ENCODE assay signal across 17 cellular contexts in the genomic region with DNA sequence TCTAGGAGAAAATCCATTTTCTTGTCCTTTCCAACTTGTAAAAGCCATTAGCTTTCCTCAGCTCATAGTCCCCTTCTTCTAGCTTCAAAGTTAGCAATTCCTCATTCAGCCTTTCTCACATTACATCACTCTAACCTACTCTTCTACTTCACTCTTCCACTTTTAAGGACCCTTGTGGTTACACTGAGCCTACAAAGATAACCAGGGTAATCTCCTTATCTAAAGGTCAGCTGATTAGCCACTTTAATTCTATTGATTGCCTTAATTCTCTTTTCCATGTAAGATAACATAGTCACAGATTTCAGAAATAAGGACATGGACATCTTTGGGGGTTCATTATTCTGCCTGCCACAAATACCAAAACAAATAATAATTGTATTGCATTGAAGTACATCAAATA. TPM values are rescaled to one million over a fixed set of nuclear protein-coding genes. Genes with fewer than 3 reads are reported as not detected.
DNase-seq lines count a peak whose midpoint lies in the region; ATAC-seq and TF ChIP-seq lines count a peak whose summit lies in the region.
"Had no signal": no experiment of that assay in that cellular context is flagged by ENCODE, and none has a peak within 500 bp of the region (broad histone marks: within the 10 kb centered on the region; RNA-seq: fewer than 3 reads in every experiment).

No MANE protein-coding gene starts in this region.

- peaks cover 4% of the 10 kb centered on the region for H3K4me1 ChIP-seq in endodermal cell (ENCODE audit: control insufficient read depth, insufficient read depth, low read length)
- H3K4me1 ChIP-seq in osteoblast (ENCODE audit: insufficient read depth, low read length): no peaks in the 10 kb centered on the region
- H3K4me1 ChIP-seq: BLaER1 treated with 17β-estradiol and CSF1 and Interleukin-3, amounts not matched to agents 10 nM and 100 nM had no signal

- intact Hi-C loops in activated naive CD4-positive, alpha-beta T cell treated with anti-CD3 and anti-CD28 coated beads for 36 hours (cut with micrococcal nuclease): no loop called here

- H3K36me3 ChIP-seq in endodermal cell (ENCODE audit: control insufficient read depth, insufficient read depth, low read length): no peaks in the 10 kb centered on the region
- no peaks in the 10 kb centered on the region for H3K36me3 ChIP-seq in osteoblast (ENCODE audit: insufficient read depth, low read length)
- H3K36me3 ChIP-seq in MG63: no peaks in the 10 kb centered on the region
- H3K36me3 ChIP-seq: BLaER1 treated with 17β-estradiol and CSF1 and Interleukin-3, amounts not matched to agents 10 nM and 100 nM had no signal

- no peaks in the 10 kb centered on the region for H3K27me3 Mint-ChIP-seq in activated naive CD4-positive, alpha-beta T cell treated with anti-CD3 and anti-CD28 coated beads for 36 hours (ENCODE audit: low read depth)
- peaks cover 24% of the 10 kb centered on the region for H3K27me3 Mint-ChIP-seq in endodermal cell (ENCODE audit: insufficient read depth)

- H3K9me3 ChIP-seq in endodermal cell (ENCODE audit: control insufficient read depth, low read length) (peaks cover 23% of the 10 kb centered on the region), osteoblast (ENCODE audit: low read depth, low read length) (no peaks in the 10 kb centered on the region), MG63 (no peaks in the 10 kb centered on the region)

- no peak for TF ChIP-seq CTCF in endodermal cell (conservative IDR thresholded peaks at IDR 0.05)
- TF ChIP-seq CTCF in osteoblast (IDR thresholded peaks at IDR 0.05; ENCODE audit: extremely low read depth, low read depth, low read length): no peak

- H4K20me1 ChIP-seq in osteoblast (ENCODE audit: insufficient read depth, low read length): no peaks in the 10 kb centered on the region
- H4K20me1 ChIP-seq: BLaER1 treated with 17β-estradiol and CSF1 and Interleukin-3, amounts not matched to agents 10 nM and 100 nM had no signal

- no peak overlapping the region for H3K4me3 Mint-ChIP-seq in activated naive CD4-positive, alpha-beta T cell treated with anti-CD3 and anti-CD28 coated beads for 36 hours
- no peak overlapping the region for H3K4me3 Mint-ChIP-seq in endodermal cell
- H3K4me3 Mint-ChIP-seq: B cell; CD8-positive, alpha-beta T cell; GM23338; HFFc6 had no signal

- ATAC-seq in HG02981 (IDR thresholded peaks at IDR 0.05; ENCODE audit: unreplicated experiment): no peak
- ATAC-seq: CD8-positive, alpha-beta T cell; GM23338 had no signal

- DNase-seq in activated naive CD4-positive, alpha-beta T cell treated with anti-CD3 and anti-CD28 coated beads for 36 hours: no peak
- no peak for DNase-seq in activated naive CD4-positive, alpha-beta T cell treated with anti-CD3 and anti-CD28 coated beads, Interleukin-2, amount 50 U/mL, for 16 hours
- DNase-seq in NCI-H82 (lab: John Stamatoyannopoulos, UW) (peak; percentile 75), endodermal cell (no peak), osteoblast (ENCODE audit: insufficient read length, low spot score, missing footprints) (peak; percentile 66), MG63 (no peak)
- DNase-seq: Calu3; CD8-positive, alpha-beta T cell; DMS 273 treated with DMSO at 0.1 percent for 48 hours; DMS53; GDM1; HCEC 1CT; HFFc6 had no signal

- no peak overlapping the region for H3K9ac ChIP-seq in endodermal cell (ENCODE audit: extremely low read depth, low read length, poor library complexity, severe bottlenecking)
- H3K9ac ChIP-seq: BLaER1 treated with 17β-estradiol and CSF1 and Interleukin-3, amounts not matched to agents 10 nM and 100 nM had no signal

- no peak overlapping the region for H3K4me2 ChIP-seq in osteoblast (ENCODE audit: insufficient read depth, low read length)
- H3K4me2 ChIP-seq: BLaER1 treated with 17β-estradiol and CSF1 and Interleukin-3, amounts not matched to agents 10 nM and 100 nM; GM23338 had no signal

- no peak overlapping the region for H3K4me3 ChIP-seq in endodermal cell (ENCODE audit: low read length)
- no peak overlapping the region for H3K4me3 ChIP-seq in osteoblast (ENCODE audit: insufficient read depth, low read length)
- H3K4me3 ChIP-seq in MG63: no peak overlapping the region
- H3K4me3 ChIP-seq: BLaER1 treated with 17β-estradiol and CSF1 and Interleukin-3, amounts not matched to agents 10 nM and 100 nM; GM23338 had no signal

- no peak overlapping the region for H2AFZ ChIP-seq in osteoblast (ENCODE audit: low read length)
- H2AFZ ChIP-seq: GM23338 had no signal

- H3K27ac ChIP-seq in endodermal cell (ENCODE audit: low read depth, low read length): no peak overlapping the region
- H3K27ac ChIP-seq in osteoblast (ENCODE audit: low read depth, low read length): no peak overlapping the region
- H3K27ac ChIP-seq: BLaER1 treated with 17β-estradiol and CSF1 and Interleukin-3, amounts not matched to agents 10 nM and 100 nM had no signal

- CTCF ChIA-PET in activated naive CD4-positive, alpha-beta T cell treated with anti-CD3 and anti-CD28 coated beads for 36 hours (lab: Charles Lee): no interaction called here

- peak overlapping the region; percentile 38 for H3K27ac Mint-ChIP-seq in activated naive CD4-positive, alpha-beta T cell treated with anti-CD3 and anti-CD28 coated beads for 36 hours
- H3K27ac Mint-ChIP-seq in endodermal cell: peak overlapping the region; percentile 71
- H3K27ac Mint-ChIP-seq: B cell; CD8-positive, alpha-beta T cell; GM23338; HFFc6 had no signal

- H3K4me1 Mint-ChIP-seq in activated naive CD4-positive, alpha-beta T cell treated with anti-CD3 and anti-CD28 coated beads for 36 hours (ENCODE audit: low read depth): no peaks in the 10 kb centered on the region
- peaks cover 13% of the 10 kb centered on the region for H3K4me1 Mint-ChIP-seq in endodermal cell
- H3K4me1 Mint-ChIP-seq: B cell, GM23338 had no signal

- no peaks in the 10 kb centered on the region for H3K9me3 Mint-ChIP-seq in activated naive CD4-positive, alpha-beta T cell treated with anti-CD3 and anti-CD28 coated beads for 36 hours
- H3K9me3 Mint-ChIP-seq in endodermal cell: peaks cover 34% of the 10 kb centered on the region
- H3K9me3 Mint-ChIP-seq: CD8-positive, alpha-beta T cell; HFFc6 had no signal

- H3K27me3 ChIP-seq in endodermal cell (ENCODE audit: control insufficient read depth, insufficient read depth, low read length, poor library complexity, severe bottlenecking) (peaks cover 20% of the 10 kb centered on the region), osteoblast (ENCODE audit: insufficient read depth, low read length) (peaks cover 4% of the 10 kb centered on the region), MG63 (peaks cover 4% of the 10 kb centered on the region; the same call in 1 of the 2 replicates)
- H3K27me3 ChIP-seq: BLaER1 treated with 17β-estradiol and CSF1 and Interleukin-3, amounts not matched to agents 10 nM and 100 nM had no signal

- H3K36me3 Mint-ChIP-seq in activated naive CD4-positive, alpha-beta T cell treated with anti-CD3 and anti-CD28 coated beads for 36 hours (ENCODE audit: low read depth): no peaks in the 10 kb centered on the region
- H3K36me3 Mint-ChIP-seq in endodermal cell (ENCODE audit: low read depth): peaks cover 6% of the 10 kb centered on the region
- H3K36me3 Mint-ChIP-seq: CD8-positive, alpha-beta T cell had no signal

- H3K79me2 ChIP-seq in osteoblast (ENCODE audit: insufficient read depth, low read length): no peaks in the 10 kb centered on the region

RNA-seq across cellular contexts. Expression of a gene that starts 8.5 kb away (rescaled TPM):
- total RNA-seq in activated naive CD4-positive, alpha-beta T cell treated with anti-CD3 and anti-CD28 coated beads for 36 hours: 1 to 10 TPM; 1.6 to 1.8 TPM
- total RNA-seq in endodermal cell (10 to 100 TPM; 42.8 to 51.5 TPM), osteoblast (7.6 and 9.7 TPM in 2 replicates)
- polyA plus RNA-seq in endodermal cell (2013, experiment 1 of 2): 17.3 TPM
- polyA plus RNA-seq in endodermal cell (2013, experiment 2 of 2): 19.0 TPM
- 0.15 and 0.46 TPM in 2 replicates for total RNA-seq in MG63 (2014; rRNA removed; shearing (Covaris generic); ENCODE audit: low replicate concordance)

Comparison
In these comparisons a context has a peak if more than half of its experiments do, and no peak if none do; other contexts are left out.
1. DNase-seq: peak in NCI-H82 (single experiment) and osteoblast (single experiment); none in activated naive CD4-positive, alpha-beta T cell treated with anti-CD3 and anti-CD28 coated beads for 36 hours (single experiment), activated naive CD4-positive, alpha-beta T cell treated with anti-CD3 and anti-CD28 coated beads, Interleukin-2, amount 50 U/mL, for 16 hours (single experiment), endodermal cell (single experiment) and MG63 (single experiment).